Comparison of ENCODE assay signal across 21 cellular contexts in the genomic region with DNA sequence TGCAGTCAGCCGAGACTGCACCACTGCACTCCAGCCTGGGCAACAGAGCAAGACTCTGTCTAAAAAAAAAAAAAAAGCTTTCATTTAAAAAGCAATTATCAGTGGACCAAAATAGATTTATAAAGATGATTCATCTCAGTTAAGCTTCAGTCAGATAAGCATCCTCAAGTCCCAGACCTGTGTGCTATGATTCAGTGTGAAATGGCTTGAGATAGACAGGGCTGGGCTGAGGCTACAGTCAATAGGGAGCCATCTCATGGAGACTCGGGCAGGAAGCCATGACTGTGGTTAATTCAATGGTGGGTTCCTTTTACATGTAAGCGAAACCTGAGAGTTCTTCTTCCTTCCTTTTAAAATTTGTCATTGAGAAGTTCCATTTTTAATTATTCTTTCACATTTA.
DNase-seq lines count a peak whose midpoint lies in the region; ATAC-seq and TF ChIP-seq lines count a peak whose summit lies in the region.
"Had no signal": no experiment of that assay in that cellular context is flagged by ENCODE, and none has a peak within 500 bp of the region (broad histone marks: within the 10 kb centered on the region; RNA-seq: fewer than 3 reads in every experiment).

No MANE protein-coding gene starts in this region.

- ATAC-seq in CD4-positive, alpha-beta T cell (ENCODE audit: poor library complexity) = no peak
- no peak for ATAC-seq in GM18873 (IDR thresholded peaks at IDR 0.05; ENCODE audit: low FRiP score, unreplicated experiment)
- ATAC-seq: activated CD8-positive, alpha-beta T cell treated with anti-CD3 and anti-CD28 coated beads, Interleukin-2, amount 10 ng/mL, durations not matched to agents 7 days and 5 days; HCT116; pancreas had no signal

- no peak overlapping the region for H3K27ac Mint-ChIP-seq in CD4-positive, alpha-beta T cell
- H3K27ac Mint-ChIP-seq: activated CD8-positive, alpha-beta T cell treated with anti-CD3 and anti-CD28 coated beads, Interleukin-2, amount 10 ng/mL, durations not matched to agents 7 days and 5 days; activated naive CD8-positive, alpha-beta T cell treated with anti-CD3 and anti-CD28 coated beads, Interleukin-2, amount 10 ng/mL, durations not matched to agents 7 days and 5 days had no signal

- H3K36me3 ChIP-seq in GM06990 (ENCODE audit: control insufficient read depth, insufficient read depth, low read length) (no peaks in the 10 kb centered on the region), MG63 (no peaks in the 10 kb centered on the region)
- H3K36me3 ChIP-seq: left ventricle myocardium inferior, pancreas had no signal

- no peaks in the 10 kb centered on the region for H3K9me3 Mint-ChIP-seq in CD4-positive, alpha-beta T cell
- H3K9me3 Mint-ChIP-seq: activated naive CD8-positive, alpha-beta T cell treated with anti-CD3 and anti-CD28 coated beads, Interleukin-2, amount 10 ng/mL, durations not matched to agents 7 days and 5 days had no signal

- TF ChIP-seq CTCF in GM06990 (IDR thresholded peaks at IDR 0.05; ENCODE audit: insufficient read depth, low read length, poor library complexity, severe bottlenecking) = no peak
- TF ChIP-seq CTCF in CD4-positive, alpha-beta T cell (IDR thresholded peaks at IDR 0.05) = no peak

- DNase-seq in GM06990 (ENCODE audit: extremely low read depth, insufficient read length) (peak; percentile 1), MG63 (peak; percentile 73), amniotic epithelial cell (ENCODE audit: low read depth) (peak; percentile 52), kidney tubule cell (ENCODE audit: low spot score) (peak; percentile 20), NCI-H2171 treated with DMSO at 0.1 percent for 48 hours (lab: John Stamatoyannopoulos, UW) (no peak), NCI-H146 (lab: John Stamatoyannopoulos, UW) (no peak)
- no peak for DNase-seq in CD4-positive, alpha-beta T cell
- DNase-seq: activated CD8-positive, alpha-beta T cell treated with anti-CD3 and anti-CD28 coated beads, Interleukin-2, amount 10 ng/mL, durations not matched to agents 7 days and 5 days; activated naive CD8-positive, alpha-beta T cell treated with anti-CD3 and anti-CD28 coated beads, Interleukin-2, amount 10 ng/mL, durations not matched to agents 7 days and 5 days; AML-193; central memory CD4-positive, alpha-beta T cell; effector memory CD4-positive, alpha-beta T cell; left ventricle myocardium inferior; NCI-H187; NCI-H526; pancreas; RPMI8226; small intestine; SW 1271 had no signal

- no peaks in the 10 kb centered on the region for H3K4me1 Mint-ChIP-seq in CD4-positive, alpha-beta T cell (ENCODE audit: low read depth)
- H3K4me1 Mint-ChIP-seq: activated naive CD8-positive, alpha-beta T cell treated with anti-CD3 and anti-CD28 coated beads, Interleukin-2, amount 10 ng/mL, durations not matched to agents 7 days and 5 days had no signal

- H3K27me3 Mint-ChIP-seq in CD4-positive, alpha-beta T cell = peaks cover 5% of the 10 kb centered on the region
- H3K27me3 Mint-ChIP-seq: activated naive CD8-positive, alpha-beta T cell treated with anti-CD3 and anti-CD28 coated beads, Interleukin-2, amount 10 ng/mL, durations not matched to agents 7 days and 5 days had no signal

- H3K27me3 ChIP-seq in GM06990 (replicated peaks; ENCODE audit: control insufficient read depth, insufficient read depth, low read length) (no peaks in the 10 kb centered on the region), MG63 (no peaks in the 10 kb centered on the region)
- H3K27me3 ChIP-seq in CD4-positive, alpha-beta T cell (ENCODE audit: control insufficient read depth, insufficient read depth, low read length) = no peaks in the 10 kb centered on the region

- no peaks in the 10 kb centered on the region for H3K9me3 ChIP-seq in MG63
- no peaks in the 10 kb centered on the region for H3K9me3 ChIP-seq in CD4-positive, alpha-beta T cell (ENCODE audit: control insufficient read depth, low read length)
- H3K9me3 ChIP-seq: pancreas had no signal

- intact Hi-C loops in CD4-positive, alpha-beta T cell (cut with DNase I, micrococcal nuclease) = no loop called here

- CTCF ChIA-PET in CD4-positive, alpha-beta T cell (lab: Charles Lee) = no interaction called here

- no peaks in the 10 kb centered on the region for H3K36me3 Mint-ChIP-seq in CD4-positive, alpha-beta T cell (ENCODE audit: low read depth)
- H3K36me3 Mint-ChIP-seq: activated naive CD8-positive, alpha-beta T cell treated with anti-CD3 and anti-CD28 coated beads, Interleukin-2, amount 10 ng/mL, durations not matched to agents 7 days and 5 days had no signal

- H3K27ac ChIP-seq in CD4-positive, alpha-beta T cell (ENCODE audit: low read depth, low read length) = no peak overlapping the region
- H3K27ac ChIP-seq: left ventricle myocardium inferior, pancreas had no signal

- H3K4me3 ChIP-seq in GM06990 (replicated peaks; ENCODE audit: low read depth, low read length) (no peak overlapping the region), MG63 (no peak overlapping the region)
- H3K4me3 ChIP-seq: left ventricle myocardium inferior, pancreas had no signal

- POLR2A ChIA-PET in CD4-positive, alpha-beta T cell (lab: Charles Lee) = no interaction called here

- no peak overlapping the region for H3K4me3 Mint-ChIP-seq in CD4-positive, alpha-beta T cell
- H3K4me3 Mint-ChIP-seq: activated CD8-positive, alpha-beta T cell treated with anti-CD3 and anti-CD28 coated beads, Interleukin-2, amount 10 ng/mL, durations not matched to agents 7 days and 5 days; activated naive CD8-positive, alpha-beta T cell treated with anti-CD3 and anti-CD28 coated beads, Interleukin-2, amount 10 ng/mL, durations not matched to agents 7 days and 5 days had no signal

Comparison
In these comparisons a context has a peak if more than half of its experiments do, and no peak if none do; other contexts are left out.
1. DNase-seq: peak in GM06990 (single experiment), MG63 (single experiment), amniotic epithelial cell (single experiment) and kidney tubule cell (single experiment); none in CD4-positive, alpha-beta T cell (0 of 10), NCI-H2171 treated with DMSO at 0.1 percent for 48 hours (single experiment) and NCI-H146 (single experiment).